In genomic region chr9:107239474-107239873, GRCh38 we compare ENCODE assay signal across 9 cellular contexts. TPM values are rescaled to one million over a fixed set of nuclear protein-coding genes. Genes with fewer than 3 reads are reported as not detected.
DNase-seq lines count a peak whose midpoint lies in the region; ATAC-seq and TF ChIP-seq lines count a peak whose summit lies in the region.
"Had no signal": no experiment of that assay in that cellular context is flagged by ENCODE, and none has a peak within 500 bp of the region (broad histone marks: within the 10 kb centered on the region; RNA-seq: fewer than 3 reads in every experiment).

No MANE protein-coding gene starts in this region.

- WGBS in spleen, 5 donors: 53 to 69% (median 61%) methylated on average over 2 of the region's 2 CpGs

- TF ChIP-seq POLR2A in breast epithelium (IDR thresholded peaks at IDR 0.05): no peak
- no peak for TF ChIP-seq POLR2A in spleen (IDR thresholded peaks at IDR 0.05)

- peak; percentile 67 for DNase-seq in MCF 10A (ENCODE audit: unreplicated experiment)
- DNase-seq in breast epithelium (ENCODE audit: low spot score in 2 of 2): no peak
- peak; percentile 48 for DNase-seq in RKO (ENCODE audit: low spot score)
- DNase-seq in fibroblast of pulmonary artery (ENCODE audit: low read depth): no peak
- no peak for DNase-seq in spleen
- no peak for DNase-seq in activated T-helper 2 cell treated with anti-CD3 and anti-CD28 coated beads, Interferon-gamma antibody, Interleukin-2, Interleukin-4, amounts not matched to agents 10 μg/mL and 5 μg/mL and 100 μg/mL, durations not matched to agents 14 hours and 24 hours and 36 hours (ENCODE audit: low spot score)
- DNase-seq in activated CD8-positive, alpha-beta memory T cell treated with anti-CD3 and anti-CD28 coated beads, Interleukin-2, amount 50 U/mL, for 48 hours: no peak
- DNase-seq: activated naive CD4-positive, alpha-beta T cell treated with anti-CD3 and anti-CD28 coated beads, Interleukin-2, amount 10 ng/mL, durations not matched to agents 7 days and 5 days had no signal

- no peak overlapping the region for H3K27ac Mint-ChIP-seq in MCF 10A (ENCODE audit: low read depth, unreplicated experiment)
- no peak overlapping the region for H3K27ac Mint-ChIP-seq in activated T-helper 2 cell treated with anti-CD3 and anti-CD28 coated beads, Interferon-gamma antibody, Interleukin-2, Interleukin-4, amounts not matched to agents 10 μg/mL and 5 μg/mL and 100 μg/mL, durations not matched to agents 14 hours and 24 hours and 36 hours
- H3K27ac Mint-ChIP-seq: activated naive CD4-positive, alpha-beta T cell treated with anti-CD3 and anti-CD28 coated beads, Interleukin-2, amount 10 ng/mL, durations not matched to agents 7 days and 5 days had no signal

- no peaks in the 10 kb centered on the region for H3K36me3 ChIP-seq in breast epithelium
- no peaks in the 10 kb centered on the region for H3K36me3 ChIP-seq in spleen

- CTCF ChIA-PET in MCF 10A (lab: Yijun Ruan, JAX): interaction anchor here (0.6 to 3.1 kb wide), 31 partner anchors 9 to 1575 kb away, joined by 3 to 33 read pairs (median 4); partner anchors contain the start of gene RAD23B

- peaks cover 22% of the 10 kb centered on the region for H3K4me1 Mint-ChIP-seq in MCF 10A (ENCODE audit: insufficient read depth, unreplicated experiment)
- H3K4me1 Mint-ChIP-seq in activated T-helper 2 cell treated with anti-CD3 and anti-CD28 coated beads, Interferon-gamma antibody, Interleukin-2, Interleukin-4, amounts not matched to agents 10 μg/mL and 5 μg/mL and 100 μg/mL, durations not matched to agents 14 hours and 24 hours and 36 hours (ENCODE audit: low read depth): peaks cover 18% of the 10 kb centered on the region

- ATAC-seq in GM19463 (IDR thresholded peaks at IDR 0.05; ENCODE audit: unreplicated experiment): no peak

- POLR2A ChIA-PET in MCF 10A (lab: Yijun Ruan, JAX): interaction anchor here (0.6 to 2.6 kb wide), 4 partner anchors 42 to 265 kb away, joined by 3 to 9 read pairs (median 3); no protein-coding TSS in a partner anchor

- no peak overlapping the region for H3K27ac ChIP-seq in breast epithelium
- no peak overlapping the region for H3K27ac ChIP-seq in spleen

- no TSS peak for BruUV-seq in MCF 10A (replicated peaks; lab: Mats Ljungman, UMichigan)

- H3K27me3 Mint-ChIP-seq in MCF 10A (ENCODE audit: insufficient read depth, unreplicated experiment): no peaks in the 10 kb centered on the region
- peaks cover 15% of the 10 kb centered on the region for H3K27me3 Mint-ChIP-seq in activated T-helper 2 cell treated with anti-CD3 and anti-CD28 coated beads, Interferon-gamma antibody, Interleukin-2, Interleukin-4, amounts not matched to agents 10 μg/mL and 5 μg/mL and 100 μg/mL, durations not matched to agents 14 hours and 24 hours and 36 hours (ENCODE audit: low read depth)

- H3K9me3 ChIP-seq in breast epithelium (no peaks in the 10 kb centered on the region), spleen (no peaks in the 10 kb centered on the region)

- no peak overlapping the region for H3K4me3 Mint-ChIP-seq in MCF 10A (ENCODE audit: unreplicated experiment)
- no peak overlapping the region for H3K4me3 Mint-ChIP-seq in activated T-helper 2 cell treated with anti-CD3 and anti-CD28 coated beads, Interferon-gamma antibody, Interleukin-2, Interleukin-4, amounts not matched to agents 10 μg/mL and 5 μg/mL and 100 μg/mL, durations not matched to agents 14 hours and 24 hours and 36 hours (ENCODE audit: low read depth)
- H3K4me3 Mint-ChIP-seq: activated naive CD4-positive, alpha-beta T cell treated with anti-CD3 and anti-CD28 coated beads, Interleukin-2, amount 10 ng/mL, durations not matched to agents 7 days and 5 days had no signal

- H3K27me3 ChIP-seq in breast epithelium (no peaks in the 10 kb centered on the region), spleen (replicated peaks in 1 of 7) (no peaks in the 10 kb centered on the region)

- TF ChIP-seq CTCF in MCF 10A (IDR thresholded peaks at IDR 0.05; ENCODE audit: unreplicated experiment) (peak; percentile 23), breast epithelium (IDR thresholded peaks at IDR 0.05) (peak in 1 of 3 donors; percentile 28), fibroblast of pulmonary artery (IDR thresholded peaks at IDR 0.05; ENCODE audit: low read length, missing control alignments) (peak; percentile 17), spleen (IDR thresholded peaks at IDR 0.05 in 8 of 11, conservative IDR thresholded peaks at IDR 0.05 in 3 of 11) (peak in 8 of 11 experiments; percentile 31 to 50 (median 40))

- H3K4me3 ChIP-seq in breast epithelium: no peak overlapping the region
- H3K4me3 ChIP-seq in fibroblast of pulmonary artery (replicated peaks; ENCODE audit: low read depth, low read length): no peak overlapping the region
- no peak overlapping the region for H3K4me3 ChIP-seq in spleen

- H3K4me1 ChIP-seq in breast epithelium: no peaks in the 10 kb centered on the region
- H3K4me1 ChIP-seq in spleen: no peaks in the 10 kb centered on the region

- intact Hi-C loops in MCF 10A (cut with micrococcal nuclease) (loop anchor here (1.0 kb wide), 2 partner anchors 60 to 102 kb away; no protein-coding TSS in a partner anchor), breast epithelium (cut with DNase I; ENCODE audit: low total_unique reads) (no loop called here), spleen (cut with DNase I; ENCODE audit: low total_unique reads) (loop anchor here (5.0 kb wide), 1 partner anchor 103 kb away; no protein-coding TSS in a partner anchor)
- intact Hi-C loops in activated T-helper 2 cell treated with anti-CD3 and anti-CD28 coated beads, Interferon-gamma antibody, Interleukin-2, Interleukin-4, amounts not matched to agents 10 μg/mL and 5 μg/mL and 100 μg/mL, durations not matched to agents 14 hours and 24 hours and 36 hours (cut with micrococcal nuclease): loop anchor here (1.0 kb wide), 1 partner anchor 102 kb away; no protein-coding TSS in a partner anchor

- H3K9me3 Mint-ChIP-seq in MCF 10A (ENCODE audit: unreplicated experiment): no peaks in the 10 kb centered on the region
- H3K9me3 Mint-ChIP-seq in activated T-helper 2 cell treated with anti-CD3 and anti-CD28 coated beads, Interferon-gamma antibody, Interleukin-2, Interleukin-4, amounts not matched to agents 10 μg/mL and 5 μg/mL and 100 μg/mL, durations not matched to agents 14 hours and 24 hours and 36 hours: no peaks in the 10 kb centered on the region
- H3K9me3 Mint-ChIP-seq: activated naive CD4-positive, alpha-beta T cell treated with anti-CD3 and anti-CD28 coated beads, Interleukin-2, amount 10 ng/mL, durations not matched to agents 7 days and 5 days had no signal

- no peaks in the 10 kb centered on the region for H3K36me3 Mint-ChIP-seq in MCF 10A (ENCODE audit: insufficient read depth, unreplicated experiment)
- no peaks in the 10 kb centered on the region for H3K36me3 Mint-ChIP-seq in activated T-helper 2 cell treated with anti-CD3 and anti-CD28 coated beads, Interferon-gamma antibody, Interleukin-2, Interleukin-4, amounts not matched to agents 10 μg/mL and 5 μg/mL and 100 μg/mL, durations not matched to agents 14 hours and 24 hours and 36 hours (ENCODE audit: low read depth)
- H3K36me3 Mint-ChIP-seq: activated naive CD4-positive, alpha-beta T cell treated with anti-CD3 and anti-CD28 coated beads, Interleukin-2, amount 10 ng/mL, durations not matched to agents 7 days and 5 days had no signal

RNA-seq across cellular contexts. Expression of gene RAD23B, which starts 43.6 kb away (rescaled TPM):
- total RNA-seq in MCF 10A (2022) (173 and 222 TPM in 2 replicates), breast epithelium (10 to 100 TPM; 63.6 to 70.2 (median 68.1) TPM), spleen (10 to 100 TPM; 52.8 to 91.9 (median 69.7) TPM)
- 10 to 100 TPM; 21.3 to 35.8 (median 27.7) TPM for polyA plus RNA-seq in spleen
- total RNA-seq in activated T-helper 2 cell treated with anti-CD3 and anti-CD28 coated beads, Interferon-gamma antibody, Interleukin-2, Interleukin-4, amounts not matched to agents 10 μg/mL and 5 μg/mL and 100 μg/mL, durations not matched to agents 14 hours and 24 hours and 36 hours: 142 and 145 TPM in 2 replicates

Comparison
In these comparisons a context has a peak if more than half of its experiments do, and no peak if none do; other contexts are left out.
1. DNase-seq: peak in MCF 10A (single experiment) and RKO (single experiment); none in breast epithelium (0 of 2), fibroblast of pulmonary artery (single experiment), spleen (single experiment), activated T-helper 2 cell treated with anti-CD3 and anti-CD28 coated beads, Interferon-gamma antibody, Interleukin-2, Interleukin-4, amounts not matched to agents 10 μg/mL and 5 μg/mL and 100 μg/mL, durations not matched to agents 14 hours and 24 hours and 36 hours (single experiment) and activated CD8-positive, alpha-beta memory T cell treated with anti-CD3 and anti-CD28 coated beads, Interleukin-2, amount 50 U/mL, for 48 hours (single experiment).